In genomic region chr18:45777393-45777792, GRCh38 we compare ENCODE assay signal across 16 cellular contexts. TPM values are rescaled to one million over a fixed set of nuclear protein-coding genes. Genes with fewer than 3 reads are reported as not detected.
DNase-seq lines count a peak whose midpoint lies in the region; ATAC-seq, FAIRE-seq and TF ChIP-seq lines count a peak whose summit lies in the region.
"Had no signal": no experiment of that assay in that cellular context is flagged by ENCODE, and none has a peak within 500 bp of the region (broad histone marks: within the 10 kb centered on the region; RNA-seq: fewer than 3 reads in every experiment).

No MANE protein-coding gene starts in this region.

- peak overlapping the region; percentile 70 for H3K27ac ChIP-seq in osteoblast (ENCODE audit: low read depth, low read length)
- H3K27ac ChIP-seq in GM23338 (ENCODE audit: low read depth) = no peak overlapping the region
- H3K27ac ChIP-seq: stomach had no signal

- no peak for ATAC-seq in HG03342 (IDR thresholded peaks at IDR 0.05; ENCODE audit: unreplicated experiment)
- no peak for ATAC-seq in GM19467 (IDR thresholded peaks at IDR 0.05; ENCODE audit: unreplicated experiment)
- ATAC-seq in GM23338 = no peak
- ATAC-seq: activated naive CD8-positive, alpha-beta T cell treated with anti-CD3 and anti-CD28 coated beads, Interleukin-2, amount 50 U/mL, for 24 hours; Right ventricle myocardium inferior had no signal

- no peak overlapping the region for H3K27ac Mint-ChIP-seq in GM23338
- H3K27ac Mint-ChIP-seq: activated naive CD8-positive, alpha-beta T cell treated with anti-CD3 and anti-CD28 coated beads, Interleukin-2, amount 50 U/mL, for 24 hours; activated T-cell treated with anti-CD3 and anti-CD28 coated beads, Interleukin-2, amount 50 U/mL, for 24 hours had no signal

- DNase-seq in AG20443 (ENCODE audit: low spot score) (peak; percentile 71), RPMI7951 (ENCODE audit: low read depth) (peak; percentile 49), epithelial cell of esophagus (ENCODE audit: low read depth) (peak; percentile 41), osteoblast (ENCODE audit: insufficient read length, low spot score, missing footprints) (peak; percentile 92), RCC 7860 (ENCODE audit: low spot score) (no peak), GM23338 (ENCODE audit: low spot score) (no peak)
- DNase-seq: activated CD4-positive, alpha-beta T cell treated with anti-CD3 and anti-CD28 coated beads for 48 hours; activated naive CD8-positive, alpha-beta T cell treated with anti-CD3 and anti-CD28 coated beads, Interleukin-2, amount 50 U/mL, for 24 hours; activated T-cell treated with anti-CD3 and anti-CD28 coated beads, Interleukin-2, amount 50 U/mL, for 24 hours; dermis blood vessel endothelial cell; MV-4-11; NCI-H774; stomach had no signal

- H3K4me3 ChIP-seq in epithelial cell of esophagus (ENCODE audit: low read length) (no peak overlapping the region), osteoblast (ENCODE audit: insufficient read depth, low read length) (no peak overlapping the region), GM23338 (no peak overlapping the region)
- H3K4me3 ChIP-seq: stomach had no signal

- peaks cover 3% of the 10 kb centered on the region for H3K4me1 Mint-ChIP-seq in GM23338

- H3K79me2 ChIP-seq in osteoblast (ENCODE audit: insufficient read depth, low read length) (no peaks in the 10 kb centered on the region), GM23338 (replicated peaks; ENCODE audit: insufficient read depth) (no peaks in the 10 kb centered on the region)

- H2AFZ ChIP-seq in osteoblast (ENCODE audit: low read length) = no peak overlapping the region
- H2AFZ ChIP-seq in GM23338 = no peak overlapping the region

- H3K4me1 ChIP-seq in osteoblast (ENCODE audit: insufficient read depth, low read length) (peaks cover 64% of the 10 kb centered on the region), GM23338 (ENCODE audit: insufficient read depth) (peaks cover 4% of the 10 kb centered on the region; the same call in 1 of the 2 replicates)

- H3K9me3 Mint-ChIP-seq in GM23338 = peaks cover 4% of the 10 kb centered on the region

- no peak for TF ChIP-seq CTCF in epithelial cell of esophagus (IDR thresholded peaks at IDR 0.05; ENCODE audit: insufficient read depth, low read depth, low read length, missing control alignments)
- TF ChIP-seq CTCF in osteoblast (IDR thresholded peaks at IDR 0.05; ENCODE audit: extremely low read depth, low read depth, low read length) = no peak
- TF ChIP-seq CTCF in GM23338 (conservative IDR thresholded peaks at IDR 0.05; ENCODE audit: low read depth in 2 of 2) = no peak

- no peak overlapping the region for H3K4me3 Mint-ChIP-seq in GM23338
- H3K4me3 Mint-ChIP-seq: activated naive CD8-positive, alpha-beta T cell treated with anti-CD3 and anti-CD28 coated beads, Interleukin-2, amount 50 U/mL, for 24 hours; activated T-cell treated with anti-CD3 and anti-CD28 coated beads, Interleukin-2, amount 50 U/mL, for 24 hours had no signal

- no peaks in the 10 kb centered on the region for H3K27me3 Mint-ChIP-seq in GM23338 (ENCODE audit: insufficient read depth, low read depth, poor library complexity)

- H3K36me3 ChIP-seq in osteoblast (ENCODE audit: insufficient read depth, low read length) (no peaks in the 10 kb centered on the region), GM23338 (ENCODE audit: insufficient read depth) (no peaks in the 10 kb centered on the region)
- H3K36me3 ChIP-seq: stomach had no signal

- no peaks in the 10 kb centered on the region for H3K36me3 Mint-ChIP-seq in GM23338 (ENCODE audit: low read depth)

- H3F3A ChIP-seq in GM23338 (replicated peaks; ENCODE audit: low read depth) = 0 out of 2 replicates have a peak, but pooled peaks cover 3% of the 10 kb centered on the region

- peaks cover 25% of the 10 kb centered on the region for H3K9me2 ChIP-seq in GM23338 (ENCODE audit: insufficient read depth)

- H3K9me3 ChIP-seq in osteoblast (ENCODE audit: low read depth, low read length) = no peaks in the 10 kb centered on the region
- H3K9me3 ChIP-seq: stomach had no signal

- peak overlapping the region; percentile 59 for H3K4me2 ChIP-seq in osteoblast (ENCODE audit: insufficient read depth, low read length)
- no peak overlapping the region for H3K4me2 ChIP-seq in GM23338

- no peak for FAIRE-seq in RCC 7860 (lab: Jason Lieb, UNC)

- no peaks in the 10 kb centered on the region for H3K27me3 ChIP-seq in osteoblast (ENCODE audit: insufficient read depth, low read length)
- H3K27me3 ChIP-seq in GM23338 (ENCODE audit: insufficient read depth) = peaks cover 3% of the 10 kb centered on the region; the same call in 1 of the 2 replicates

- H4K20me1 ChIP-seq in osteoblast (ENCODE audit: insufficient read depth, low read length) (no peaks in the 10 kb centered on the region), GM23338 (replicated peaks; ENCODE audit: insufficient read depth) (no peaks in the 10 kb centered on the region)

TF ChIP-seq in GM23338, 12 proteins besides CTCF, POLR2A, EP300 and RAD21 (continues in another document):
- TF ChIP-seq ZNF462 (CRISPR knock-in tag; IDR thresholded peaks at IDR 0.05) (no peak), JUNB (IDR thresholded peaks at IDR 0.05; ENCODE audit: unreplicated experiment) (no peak), POLR2AphosphoS5 (IDR thresholded peaks at IDR 0.05; ENCODE audit: low read depth) (no peak), ZNF114 (CRISPR knock-in tag; IDR thresholded peaks at IDR 0.05) (no peak), NANOG (IDR thresholded peaks at IDR 0.05; ENCODE audit: borderline replicate concordance) (no peak)

RNA-seq across cellular contexts. Expression of gene SIGLEC15, which starts 48.1 kb away (rescaled TPM):
- total RNA-seq in RPMI7951 (2014; rRNA removed; shearing (Covaris generic)) = 49.3 and 65.7 TPM in 2 replicates
- 8.0 and 12.1 TPM in 2 replicates for total RNA-seq in osteoblast
- total RNA-seq in GM23338 (2014; rRNA removed; shearing (Covaris generic)) = 0.31 TPM in 1 of 2 replicates, not detected in the other
- polyA plus RNA-seq in GM23338 (2016; fragmentation: Nextera tagmentation; extraction: Ambion mirVana) = 0.29 and 0.35 TPM in 2 replicates
- total RNA-seq: dermis blood vessel endothelial cell, Right ventricle myocardium inferior had no signal

RNA-seq across cellular contexts. Expression of gene SLC14A1, which starts 53.4 kb away (rescaled TPM):
- 28.6 and 43.4 TPM in 2 replicates for total RNA-seq in RPMI7951 (2014; rRNA removed; shearing (Covaris generic))
- 128 and 136 TPM in 2 replicates for total RNA-seq in osteoblast
- total RNA-seq in GM23338 (2014; rRNA removed; shearing (Covaris generic)) = 0.21 TPM in 1 of 2 replicates, not detected in the other
- 0.53 TPM in 1 of 2 replicates, not detected in the other for polyA plus RNA-seq in GM23338 (2016; fragmentation: Nextera tagmentation; extraction: Ambion mirVana)
- total RNA-seq: dermis blood vessel endothelial cell had no signal

Comparison
In these comparisons a context has a peak if more than half of its experiments do, and no peak if none do; other contexts are left out.
1. DNase-seq: peak in AG20443 (single experiment), RPMI7951 (single experiment), epithelial cell of esophagus (single experiment) and osteoblast (single experiment); none in RCC 7860 (single experiment) and GM23338 (single experiment).
2. RNA of gene SLC14A1, which starts 53.4 kb away (total RNA-seq): 128 to 136 TPM in osteoblast and 28.6 to 43.4 TPM in RPMI7951; 0.21 TPM in GM23338; every median in the first group is over 10 times any median in the second.